Comparison of ENCODE assay signal across 1 cellular context in the genomic region with DNA sequence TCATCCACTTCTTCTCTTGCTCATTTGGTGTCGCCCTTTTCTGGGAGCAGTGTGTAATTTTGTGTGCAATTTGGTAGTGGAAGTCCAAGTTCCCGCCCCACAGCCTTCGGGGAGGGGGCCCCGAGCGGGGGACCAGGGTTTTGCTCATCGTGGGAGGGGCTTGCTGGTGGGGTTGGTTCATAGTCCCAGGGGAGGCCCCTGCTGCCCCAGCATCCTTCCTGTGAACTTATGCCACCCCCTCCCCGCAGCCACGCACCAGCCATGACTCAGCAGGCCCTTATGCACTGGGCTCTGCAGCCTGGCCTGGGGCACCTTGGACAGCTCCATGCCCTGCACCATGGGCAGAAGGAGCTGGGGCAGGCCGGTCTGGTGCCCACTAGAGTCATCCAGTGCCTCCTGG.
TF ChIP-seq lines count a peak whose summit lies in the region.

No MANE protein-coding gene starts in this region.

TF ChIP-seq in SK-N-SH treated with all-trans-retinoic acid at 6 μM for 48 hours, 23 proteins besides CTCF, POLR2A, EP300 and RAD21 (continued from another document):
- TF ChIP-seq, protein P1, sequence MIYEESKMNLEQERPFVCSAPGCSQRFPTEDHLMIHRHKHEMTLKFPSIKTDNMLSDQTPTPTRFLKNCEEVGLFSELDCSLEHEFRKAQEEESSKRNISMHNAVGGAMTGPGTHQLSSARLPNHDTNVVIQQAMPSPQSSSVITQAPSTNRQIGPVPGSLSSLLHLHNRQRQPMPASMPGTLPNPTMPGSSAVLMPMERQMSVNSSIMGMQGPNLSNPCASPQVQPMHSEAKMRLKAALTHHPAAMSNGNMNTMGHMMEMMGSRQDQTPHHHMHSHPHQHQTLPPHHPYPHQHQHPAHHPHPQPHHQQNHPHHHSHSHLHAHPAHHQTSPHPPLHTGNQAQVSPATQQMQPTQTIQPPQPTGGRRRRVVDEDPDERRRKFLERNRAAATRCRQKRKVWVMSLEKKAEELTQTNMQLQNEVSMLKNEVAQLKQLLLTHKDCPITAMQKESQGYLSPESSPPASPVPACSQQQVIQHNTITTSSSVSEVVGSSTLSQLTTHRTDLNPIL (CRISPR knock-in tag; IDR thresholded peaks at IDR 0.05; ENCODE audit: low read depth) = no peak
- TF ChIP-seq ZFP30 (CRISPR knock-in tag; IDR thresholded peaks at IDR 0.05) (no peak), ESRRG (CRISPR knock-in tag; IDR thresholded peaks at IDR 0.05) (no peak), RARB (CRISPR knock-in tag; IDR thresholded peaks at IDR 0.05) (no peak), OSR1 (CRISPR knock-in tag; IDR thresholded peaks at IDR 0.05) (no peak), ZNF565 (CRISPR knock-in tag; conservative IDR thresholded peaks at IDR 0.05; ENCODE audit: low read depth) (no peak), ZC3H10 (CRISPR knock-in tag; IDR thresholded peaks at IDR 0.05) (no peak)
